ENCODE assay signal across 8 cellular contexts in the genomic region with DNA sequence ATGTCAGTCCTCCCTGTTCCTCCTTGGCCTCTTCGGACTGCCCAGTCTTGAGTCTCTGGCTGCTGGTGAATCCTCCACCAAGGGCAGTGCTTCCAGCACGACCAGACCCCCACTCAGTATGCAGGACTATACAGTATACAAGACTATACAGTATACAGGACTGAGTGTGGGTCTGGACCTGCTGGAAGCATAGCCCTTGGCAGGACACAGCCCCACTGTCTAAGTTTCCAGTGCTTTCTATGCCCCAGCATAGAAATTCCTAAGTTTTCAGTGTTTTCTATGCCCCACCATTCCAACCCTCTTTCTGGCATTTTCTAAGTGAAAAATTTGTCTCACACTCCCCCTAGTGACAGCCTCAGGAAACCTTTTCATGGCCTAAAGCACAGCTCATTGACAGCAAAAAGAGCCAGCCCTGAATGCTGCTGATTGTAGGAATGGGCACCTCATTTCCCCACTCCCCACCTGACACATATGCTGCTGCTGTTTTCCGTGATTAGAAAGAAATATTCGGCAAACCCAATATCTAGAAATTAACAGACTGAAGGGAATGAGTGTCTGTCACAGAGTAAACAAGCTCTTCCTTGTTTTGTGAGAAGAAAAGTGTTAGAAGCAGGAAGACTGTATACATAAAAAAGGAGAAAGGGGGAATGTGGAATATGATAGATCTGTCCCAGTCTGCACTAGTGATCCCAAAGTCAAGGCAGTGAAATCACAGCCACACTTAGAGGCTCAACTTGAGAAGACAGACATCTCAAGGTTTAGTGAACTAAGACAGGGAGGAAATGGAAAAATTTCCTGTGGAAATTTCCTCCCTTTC.
A peak's percentile ranks its signal among the peaks of the same experiment; 100 is the strongest.
DNase-seq lines count a peak whose midpoint lies in the region; ATAC-seq, FAIRE-seq and TF ChIP-seq lines count a peak whose summit lies in the region.

No MANE protein-coding gene starts in this region.

- peak; percentile 73 for FAIRE-seq in keratinocyte (lab: Jason Lieb, UNC)

- H3K27ac Mint-ChIP-seq in brain, result peak overlapping the region in 1 of 5 experiments; percentile 17
- H3K27ac Mint-ChIP-seq in T-helper 2 cell treated with Interferon-gamma antibody and Interleukin-4, amounts not matched to agents 5 μg/mL and 100 μg/mL, for 36 hours, result no peak overlapping the region

- peak overlapping the region; percentile 38 for H2AFZ ChIP-seq in keratinocyte (ENCODE audit: control insufficient read depth, low read length)

- no peaks in the 10 kb centered on the region for H4K20me1 ChIP-seq in keratinocyte (ENCODE audit: control insufficient read depth, extremely low read depth, insufficient read depth, low read length)

- H3K4me3 ChIP-seq in keratinocyte (ENCODE audit: control insufficient read depth in 2 of 3, extremely low read depth in 1 of 3, insufficient read depth in 2 of 3, low read depth in 1 of 3, low read length in 3 of 3) (no peak overlapping the region), thoracic aorta (no peak overlapping the region)

- dilution Hi-C loops in keratinocyte (cut with MboI; ENCODE audit: extremely low pct_ligation_motif_present, low sequenced_read_pairs), result no loop called here

- ATAC-seq in GM18873 (IDR thresholded peaks at IDR 0.05; ENCODE audit: low FRiP score, unreplicated experiment) (peak; percentile 77), HG03039 (IDR thresholded peaks at IDR 0.05; ENCODE audit: unreplicated experiment) (peak; percentile 79), thoracic aorta (ENCODE audit: insufficient number of reproducible peaks, low FRiP score, low read depth) (peak; percentile 66)

- no peaks in the 10 kb centered on the region for H3K4me1 Mint-ChIP-seq in brain
- H3K4me1 Mint-ChIP-seq in T-helper 2 cell treated with Interferon-gamma antibody and Interleukin-4, amounts not matched to agents 5 μg/mL and 100 μg/mL, for 36 hours (ENCODE audit: low read depth), result no peaks in the 10 kb centered on the region

- H3K9me3 ChIP-seq in keratinocyte (ENCODE audit: control insufficient read depth, low read depth, low read length) (no peaks in the 10 kb centered on the region), thoracic aorta (no peaks in the 10 kb centered on the region)

- no peaks in the 10 kb centered on the region for H3K79me2 ChIP-seq in keratinocyte (ENCODE audit: control insufficient read depth, insufficient read depth, low read length)

- peak; percentile 33 for DNase-seq in COR-L47 (lab: John Stamatoyannopoulos, UW)
- peak; percentile 25 for DNase-seq in NCI-H2227 (lab: John Stamatoyannopoulos, UW; ENCODE audit: unreplicated experiment)
- no peak for DNase-seq in keratinocyte (ENCODE audit: low read depth, low spot score)
- DNase-seq in thoracic aorta (ENCODE audit: low spot score), result no peak
- no peak for DNase-seq in T-helper 2 cell treated with Interferon-gamma antibody and Interleukin-4, amounts not matched to agents 5 μg/mL and 100 μg/mL, for 36 hours (ENCODE audit: low spot score)

- peaks cover 6% of the 10 kb centered on the region for H3K27me3 Mint-ChIP-seq in brain
- H3K27me3 Mint-ChIP-seq in T-helper 2 cell treated with Interferon-gamma antibody and Interleukin-4, amounts not matched to agents 5 μg/mL and 100 μg/mL, for 36 hours (ENCODE audit: low read depth), result no peaks in the 10 kb centered on the region

- no peaks in the 10 kb centered on the region for H3K36me3 Mint-ChIP-seq in brain
- H3K36me3 Mint-ChIP-seq in T-helper 2 cell treated with Interferon-gamma antibody and Interleukin-4, amounts not matched to agents 5 μg/mL and 100 μg/mL, for 36 hours (ENCODE audit: low read depth), result no peaks in the 10 kb centered on the region

- no peaks in the 10 kb centered on the region for H3K36me3 ChIP-seq in keratinocyte (ENCODE audit: control insufficient read depth in 2 of 2, extremely low read depth in 1 of 2, insufficient read depth in 2 of 2, low read length in 2 of 2)
- no peaks in the 10 kb centered on the region for H3K36me3 ChIP-seq in thoracic aorta

- peak; percentile 71 to 84 for TF ChIP-seq CTCF in brain (conservative IDR thresholded peaks at IDR 0.05)
- peak; percentile 69 to 85 (median 76) for TF ChIP-seq CTCF in keratinocyte (optimal IDR thresholded peaks at IDR 0.05 in 1 of 3, IDR thresholded peaks at IDR 0.05 in 1 of 3, conservative IDR thresholded peaks at IDR 0.05 in 1 of 3; ENCODE audit: extremely low read depth in 1 of 3, insufficient read depth in 2 of 3, low read length in 3 of 3)
- peak; percentile 74 for TF ChIP-seq CTCF in thoracic aorta (IDR thresholded peaks at IDR 0.05)

- no peak overlapping the region for H3K27ac ChIP-seq in keratinocyte (ENCODE audit: control insufficient read depth, insufficient read depth, low read length)
- no peak overlapping the region for H3K27ac ChIP-seq in thoracic aorta

- H3K9me1 ChIP-seq in keratinocyte (ENCODE audit: control insufficient read depth, extremely low read depth, insufficient read depth, low read length), result no peaks in the 10 kb centered on the region

- H3K4me3 Mint-ChIP-seq in brain, result no peak overlapping the region
- no peak overlapping the region for H3K4me3 Mint-ChIP-seq in T-helper 2 cell treated with Interferon-gamma antibody and Interleukin-4, amounts not matched to agents 5 μg/mL and 100 μg/mL, for 36 hours

- H3K27me3 ChIP-seq in keratinocyte (ENCODE audit: control insufficient read depth, extremely low read depth, insufficient read depth, low read length) (no peaks in the 10 kb centered on the region), thoracic aorta (replicated peaks; ENCODE audit: insufficient read depth) (no peaks in the 10 kb centered on the region)

- H3K9me3 Mint-ChIP-seq in brain, result no peaks in the 10 kb centered on the region
- no peaks in the 10 kb centered on the region for H3K9me3 Mint-ChIP-seq in T-helper 2 cell treated with Interferon-gamma antibody and Interleukin-4, amounts not matched to agents 5 μg/mL and 100 μg/mL, for 36 hours

- H3K4me1 ChIP-seq in keratinocyte (ENCODE audit: control insufficient read depth, extremely low read depth, insufficient read depth, low read length) (no peaks in the 10 kb centered on the region), thoracic aorta (ENCODE audit: control insufficient read depth in 1 of 2, low read depth in 2 of 2) (peaks cover 0 to 9% of the 10 kb centered on the region in 2 donors)

- no peak overlapping the region for H3K9ac ChIP-seq in keratinocyte (ENCODE audit: control insufficient read depth, extremely low read depth, insufficient read depth, low read length)

- no peak overlapping the region for H3K4me2 ChIP-seq in keratinocyte (ENCODE audit: control insufficient read depth, extremely low read depth, insufficient read depth, low read depth, low read length)

Comparison
In these comparisons a context has a peak if more than half of its experiments do, and no peak if none do; other contexts are left out.
1. DNase-seq: peak in COR-L47 (single experiment) and NCI-H2227 (single experiment); none in keratinocyte (single experiment), thoracic aorta (single experiment) and T-helper 2 cell treated with Interferon-gamma antibody and Interleukin-4, amounts not matched to agents 5 μg/mL and 100 μg/mL, for 36 hours (single experiment).
2. Peak in every context shown above with its lines, with median percentiles within 50 percentile points of each other: ATAC-seq and CTCF ChIP-seq.